In genomic region chr13:79285159-79285558, GRCh38 we compare ENCODE assay signal across 8 cellular contexts.
"Had no signal": no experiment of that assay in that cellular context is flagged by ENCODE, and none has a peak within 500 bp of the region (broad histone marks: within the 10 kb centered on the region; RNA-seq: fewer than 3 reads in every experiment).

No MANE protein-coding gene starts in this region.

- ATAC-seq: GM23338, HCT116, HepG2 had no signal

- H3K27ac ChIP-seq: HL-60 had no signal

- H3K36me3 ChIP-seq: HAP-1 had no signal

- H3K9me3 ChIP-seq: HAP-1 had no signal

- H3K4me3 ChIP-seq: GM23338, HAP-1 had no signal

- DNase-seq: H7, HFFc6, KBM-7 had no signal
